Comparison of ENCODE assay signal across 1 cellular context in genomic region chr19:13139633-13140311, GRCh38.
TF ChIP-seq lines count a peak whose summit lies in the region.

No MANE protein-coding gene starts in this region.

TF ChIP-seq in IMR-90, 13 proteins besides CTCF, POLR2A, EP300 and RAD21:
- TF ChIP-seq RCOR1 (IDR thresholded peaks at IDR 0.05; ENCODE audit: insufficient replicate concordance, low read length): no peak
- TF ChIP-seq, protein P1, sequence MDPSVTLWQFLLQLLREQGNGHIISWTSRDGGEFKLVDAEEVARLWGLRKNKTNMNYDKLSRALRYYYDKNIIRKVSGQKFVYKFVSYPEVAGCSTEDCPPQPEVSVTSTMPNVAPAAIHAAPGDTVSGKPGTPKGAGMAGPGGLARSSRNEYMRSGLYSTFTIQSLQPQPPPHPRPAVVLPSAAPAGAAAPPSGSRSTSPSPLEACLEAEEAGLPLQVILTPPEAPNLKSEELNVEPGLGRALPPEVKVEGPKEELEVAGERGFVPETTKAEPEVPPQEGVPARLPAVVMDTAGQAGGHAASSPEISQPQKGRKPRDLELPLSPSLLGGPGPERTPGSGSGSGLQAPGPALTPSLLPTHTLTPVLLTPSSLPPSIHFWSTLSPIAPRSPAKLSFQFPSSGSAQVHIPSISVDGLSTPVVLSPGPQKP (IDR thresholded peaks at IDR 0.05; ENCODE audit: borderline replicate concordance, low read depth, low read length): no peak
- TF ChIP-seq FOS (IDR thresholded peaks at IDR 0.05; ENCODE audit: low read depth, low read length): no peak
- TF ChIP-seq RFX5 (IDR thresholded peaks at IDR 0.05; ENCODE audit: low read depth, low read length): no peak
- TF ChIP-seq MAZ (IDR thresholded peaks at IDR 0.05; ENCODE audit: borderline replicate concordance, low read depth, low read length): no peak
- no peak for TF ChIP-seq CHD1 (IDR thresholded peaks at IDR 0.05; ENCODE audit: low read depth, low read length)
- TF ChIP-seq, protein P2, sequence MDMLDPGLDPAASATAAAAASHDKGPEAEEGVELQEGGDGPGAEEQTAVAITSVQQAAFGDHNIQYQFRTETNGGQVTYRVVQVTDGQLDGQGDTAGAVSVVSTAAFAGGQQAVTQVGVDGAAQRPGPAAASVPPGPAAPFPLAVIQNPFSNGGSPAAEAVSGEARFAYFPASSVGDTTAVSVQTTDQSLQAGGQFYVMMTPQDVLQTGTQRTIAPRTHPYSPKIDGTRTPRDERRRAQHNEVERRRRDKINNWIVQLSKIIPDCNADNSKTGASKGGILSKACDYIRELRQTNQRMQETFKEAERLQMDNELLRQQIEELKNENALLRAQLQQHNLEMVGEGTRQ (IDR thresholded peaks at IDR 0.05; ENCODE audit: low read depth, low read length): no peak
- no peak for TF ChIP-seq NFE2L2 (IDR thresholded peaks at IDR 0.05; ENCODE audit: low read depth, low read length)
- TF ChIP-seq MAFK (IDR thresholded peaks at IDR 0.05; ENCODE audit: low read depth, low read length): no peak
- TF ChIP-seq CEBPB (IDR thresholded peaks at IDR 0.05; ENCODE audit: low read depth, low read length): no peak
- TF ChIP-seq SMC3 (IDR thresholded peaks at IDR 0.05; ENCODE audit: low read depth, low read length): no peak
- TF ChIP-seq MXI1 (IDR thresholded peaks at IDR 0.05; ENCODE audit: borderline replicate concordance, low read depth, low read length): no peak
- no peak for TF ChIP-seq BHLHE40 (IDR thresholded peaks at IDR 0.05; ENCODE audit: low read depth, low read length)
